Comparison of ENCODE assay signal across 8 cellular contexts in genomic region chr2:48440103-48440390, GRCh38. TPM values are rescaled to one million over a fixed set of nuclear protein-coding genes. Genes with fewer than 3 reads are reported as not detected.
A peak's percentile ranks its signal among the peaks of the same experiment; 100 is the strongest.
DNase-seq lines count a peak whose midpoint lies in the region; ATAC-seq and TF ChIP-seq lines count a peak whose summit lies in the region.

No MANE protein-coding gene starts in this region.

- ATAC-seq in heart right ventricle, result peak in 1 of 8 donors; percentile 1
- no peak for ATAC-seq in left ventricle myocardium superior
- no peak for ATAC-seq in T-cell (replicated peaks in 1 of 4)
- no peak for ATAC-seq in GM18517 (IDR thresholded peaks at IDR 0.05; ENCODE audit: unreplicated experiment)
- ATAC-seq in GM18502 (IDR thresholded peaks at IDR 0.05; ENCODE audit: poor library complexity, unreplicated experiment), result no peak

- H3K27ac Mint-ChIP-seq in T-cell, result peak overlapping the region in 1 of 2 donors; percentile 98

- H3K4me1 Mint-ChIP-seq in T-cell, result peaks cover 6 to 7% (median 6%) of the 10 kb centered on the region in 3 donors

- 1 to 2% methylated on average over 6 of the region's 6 CpGs for WGBS in heart right ventricle, 2 donors
- WGBS in lower leg skin, 2 donors, result 1 to 2% methylated on average over 6 of the region's 6 CpGs

- POLR2A ChIA-PET in T-cell (lab: Charles Lee), result no interaction called here

- H3K36me3 ChIP-seq in heart right ventricle, result no peaks in the 10 kb centered on the region

- H3K27me3 ChIP-seq in heart right ventricle, result no peaks in the 10 kb centered on the region

- intact Hi-C loops in heart right ventricle (cut with DNase I) (no loop called here), left ventricle myocardium superior (cut with micrococcal nuclease) (no loop called here), lower leg skin (cut with DNase I; ENCODE audit: low total_unique reads) (no loop called here)

- H3K4me3 ChIP-seq in heart right ventricle (peak overlapping the region; percentile 81 to 98 (median 92)), lower leg skin (ENCODE audit: low read depth, poor library complexity, severe bottlenecking) (peak overlapping the region; percentile 71)

- no peak overlapping the region for H3K4me3 Mint-ChIP-seq in T-cell

- H3K27ac ChIP-seq in heart right ventricle, result peak overlapping the region; percentile 75 to 97 (median 86)
- H3K27ac ChIP-seq in angular gyrus (ENCODE audit: low read depth, low read length), result peak overlapping the region; percentile 97

- H3K9me3 ChIP-seq in heart right ventricle, result no peaks in the 10 kb centered on the region

- CTCF ChIA-PET in T-cell (lab: Charles Lee), result no interaction called here

- peaks cover 0 to 46% (median 18%) of the 10 kb centered on the region in 9 donors for H3K4me1 ChIP-seq in heart right ventricle

- no peaks in the 10 kb centered on the region for H3K9me3 Mint-ChIP-seq in T-cell

- DNase-seq in heart right ventricle, result no peak
- DNase-seq in left ventricle myocardium superior, result no peak
- DNase-seq in lower leg skin (ENCODE audit: low spot score in 2 of 2), result no peak
- DNase-seq in T-cell, result no peak
- no peak for DNase-seq in NCI-H2196 treated with DMSO at 0.1 percent for 48 hours (lab: John Stamatoyannopoulos, UW; ENCODE audit: unreplicated experiment)

- H3K36me3 Mint-ChIP-seq in T-cell, result no peaks in the 10 kb centered on the region

- TF ChIP-seq CTCF in heart right ventricle (IDR thresholded peaks at IDR 0.05) (no peak), lower leg skin (IDR thresholded peaks at IDR 0.05) (no peak)

- peaks cover 0 to 6% of the 10 kb centered on the region in 2 donors for H3K27me3 Mint-ChIP-seq in T-cell

- no peak for TF ChIP-seq POLR2A in lower leg skin (IDR thresholded peaks at IDR 0.05)

RNA-seq across cellular contexts. Expression of gene PPP1R21, which starts 0.5 kb away (rescaled TPM):
- 10 to 100 TPM in 6 of 10 donors, 1 to 10 TPM in 4; 6.9 to 13.4 (median 10.4) TPM for total RNA-seq in heart right ventricle
- 10 to 100 TPM in 1 of 2 donors, 1 to 10 TPM in 1; 9.9 to 24.1 TPM for polyA plus RNA-seq in heart right ventricle
- 9.9 TPM for total RNA-seq in left ventricle myocardium superior
- total RNA-seq in lower leg skin, result 10 to 100 TPM; 15.8 to 29.5 (median 21.3) TPM
- total RNA-seq in T-cell, result 10 to 100 TPM; 31.4 to 44.1 (median 36.8) TPM
